8 cellular contexts compared by ENCODE assay signal in the genomic region with DNA sequence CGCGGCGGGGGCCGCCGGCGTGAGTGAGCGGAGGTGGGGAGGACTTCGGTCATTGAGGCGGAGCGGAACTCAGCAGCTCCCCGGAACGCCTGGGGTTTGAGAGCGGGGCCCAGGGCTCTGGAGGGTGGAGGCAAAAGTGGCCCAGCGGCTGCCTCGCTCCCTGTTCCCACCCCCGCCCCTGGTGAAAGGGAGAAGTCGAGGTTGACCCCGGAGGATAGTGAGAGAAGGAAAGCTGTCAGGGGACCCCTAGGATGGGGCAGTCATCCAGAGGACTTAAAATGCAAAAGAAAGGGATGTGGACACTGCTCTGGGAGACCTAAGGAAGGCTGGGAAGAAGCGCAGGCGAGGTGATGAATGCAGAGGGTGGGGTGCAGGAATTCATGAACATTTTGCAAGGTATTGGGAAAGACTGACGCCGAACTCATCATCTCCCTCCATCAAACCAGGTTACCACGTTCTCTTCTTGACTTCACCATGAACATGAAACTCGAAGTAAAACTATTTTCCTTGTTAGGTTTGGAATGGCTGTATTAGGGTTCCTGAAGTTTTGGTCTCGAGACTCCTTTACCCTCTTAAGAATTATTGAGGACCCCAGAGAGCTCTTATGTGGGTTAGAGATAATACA. TPM values are rescaled to one million over a fixed set of nuclear protein-coding genes. Genes with fewer than 3 reads are reported as not detected.
DNase-seq lines count a peak whose midpoint lies in the region; ATAC-seq and TF ChIP-seq lines count a peak whose summit lies in the region.

No MANE protein-coding gene starts in this region.

- DNase-seq in CD8-positive, alpha-beta T cell: peak in 2 of 7 experiments; percentile 39 to 56
- no peak for DNase-seq in activated naive CD8-positive, alpha-beta T cell treated with anti-CD3 and anti-CD28 coated beads, Interleukin-2, amount 50 U/mL, for 24 hours
- DNase-seq in hepatocyte (ENCODE audit: low spot score): no peak
- no peak for DNase-seq in sciatic nerve (ENCODE audit: low spot score)
- DNase-seq in NCI-H2227 treated with DMSO at 0.1 percent for 48 hours (lab: John Stamatoyannopoulos, UW): no peak
- no peak for DNase-seq in occipital lobe (lab: John Stamatoyannopoulos, UW)

- CTCF ChIA-PET in CD8-positive, alpha-beta T cell (lab: Charles Lee): interaction anchor here (0.8 to 4.0 kb wide), 17 partner anchors 11 to 142 kb away, joined by 3 to 22 read pairs (median 3); no protein-coding TSS in a partner anchor

- ATAC-seq in CD8-positive, alpha-beta T cell: no peak
- ATAC-seq in GM19468 (IDR thresholded peaks at IDR 0.05; ENCODE audit: extremely low read depth, unreplicated experiment) (peak; percentile 2), sciatic nerve (peak; percentile 5)
- ATAC-seq in activated naive CD8-positive, alpha-beta T cell treated with anti-CD3 and anti-CD28 coated beads, Interleukin-2, amount 50 U/mL, for 24 hours: peak; percentile 8

- H3K27ac Mint-ChIP-seq in CD8-positive, alpha-beta T cell: peak overlapping the region; percentile 95
- H3K27ac Mint-ChIP-seq in activated naive CD8-positive, alpha-beta T cell treated with anti-CD3 and anti-CD28 coated beads, Interleukin-2, amount 50 U/mL, for 24 hours: peak overlapping the region; percentile 82

- H3K79me2 ChIP-seq in hepatocyte: peaks cover 51% of the 10 kb centered on the region

- H3K36me3 Mint-ChIP-seq in CD8-positive, alpha-beta T cell: peaks cover 27% of the 10 kb centered on the region
- peaks cover 17% of the 10 kb centered on the region for H3K36me3 Mint-ChIP-seq in activated naive CD8-positive, alpha-beta T cell treated with anti-CD3 and anti-CD28 coated beads, Interleukin-2, amount 50 U/mL, for 24 hours (ENCODE audit: low read depth)

- peaks cover 55% of the 10 kb centered on the region for H3K4me1 Mint-ChIP-seq in CD8-positive, alpha-beta T cell (ENCODE audit: low read depth)
- peaks cover 77% of the 10 kb centered on the region for H3K4me1 Mint-ChIP-seq in activated naive CD8-positive, alpha-beta T cell treated with anti-CD3 and anti-CD28 coated beads, Interleukin-2, amount 50 U/mL, for 24 hours

- peak overlapping the region; percentile 84 for H3K27ac ChIP-seq in CD8-positive, alpha-beta T cell (ENCODE audit: low read depth, low read length)
- H3K27ac ChIP-seq in KOPT-K1 (ENCODE audit: low read depth, low read length, poor library complexity, severe bottlenecking): peak overlapping the region; percentile 74
- peak overlapping the region; percentile 98 for H3K27ac ChIP-seq in hepatocyte

- intact Hi-C loops in CD8-positive, alpha-beta T cell (cut with DNase I, micrococcal nuclease): loop anchor here (1.0 to 10.0 kb wide), 17 partner anchors 14 to 685 kb away; a partner anchor contains a TSS
- intact Hi-C loops in sciatic nerve (cut with DNase I): no loop called here

- H3K4me2 ChIP-seq in hepatocyte: peak overlapping the region; percentile 83

- H3K9me2 ChIP-seq in hepatocyte (replicated peaks; ENCODE audit: insufficient read depth): no peaks in the 10 kb centered on the region

- TF ChIP-seq CTCF in CD8-positive, alpha-beta T cell (IDR thresholded peaks at IDR 0.05): no peak
- TF ChIP-seq CTCF in hepatocyte (IDR thresholded peaks at IDR 0.05; ENCODE audit: poor library complexity): no peak

- H3K36me3 ChIP-seq in CD8-positive, alpha-beta T cell (ENCODE audit: insufficient read depth, low read length): no peaks in the 10 kb centered on the region
- H3K36me3 ChIP-seq in KOPT-K1 (ENCODE audit: insufficient read depth, low read length) (no peaks in the 10 kb centered on the region), hepatocyte (replicated peaks; ENCODE audit: insufficient read depth, low read depth) (no peaks in the 10 kb centered on the region)

- H3K4me1 ChIP-seq in CD8-positive, alpha-beta T cell (ENCODE audit: insufficient read depth, low read length): peaks cover 51% of the 10 kb centered on the region
- no peaks in the 10 kb centered on the region for H3K4me1 ChIP-seq in hepatocyte (ENCODE audit: insufficient read depth)

- H3K4me3 Mint-ChIP-seq in CD8-positive, alpha-beta T cell: peak overlapping the region; percentile 96
- H3K4me3 Mint-ChIP-seq in activated naive CD8-positive, alpha-beta T cell treated with anti-CD3 and anti-CD28 coated beads, Interleukin-2, amount 50 U/mL, for 24 hours: peak overlapping the region; percentile 95

- H3K9me3 Mint-ChIP-seq in CD8-positive, alpha-beta T cell: no peaks in the 10 kb centered on the region
- no peaks in the 10 kb centered on the region for H3K9me3 Mint-ChIP-seq in activated naive CD8-positive, alpha-beta T cell treated with anti-CD3 and anti-CD28 coated beads, Interleukin-2, amount 50 U/mL, for 24 hours

- peak overlapping the region; percentile 32 for H2AFZ ChIP-seq in hepatocyte

- no peaks in the 10 kb centered on the region for H3K9me3 ChIP-seq in CD8-positive, alpha-beta T cell (ENCODE audit: low read length)
- no peaks in the 10 kb centered on the region for H3K9me3 ChIP-seq in KOPT-K1 (ENCODE audit: insufficient read depth, low read length, poor library complexity, severe bottlenecking)
- H3K9me3 ChIP-seq in hepatocyte (ENCODE audit: low read depth): no peaks in the 10 kb centered on the region

- 7% methylated on average over 8 of the region's 25 CpGs for WGBS in hepatocyte (ENCODE audit: low lambda C conversion rate, missing lambda C conversion rate)

- POLR2A ChIA-PET in CD8-positive, alpha-beta T cell (lab: Charles Lee): interaction anchor here (0.6 to 4.1 kb wide), 29 partner anchors 8 to 466 kb away, joined by 3 to 89 read pairs (median 5); no protein-coding TSS in a partner anchor

- H4K20me1 ChIP-seq in hepatocyte (ENCODE audit: insufficient read depth, poor library complexity, severe bottlenecking): peaks cover 4% of the 10 kb centered on the region

- H3K27me3 ChIP-seq in CD8-positive, alpha-beta T cell (ENCODE audit: insufficient read depth, low read length): no peaks in the 10 kb centered on the region
- H3K27me3 ChIP-seq in hepatocyte: no peaks in the 10 kb centered on the region

- peak overlapping the region; percentile 83 for H3K4me3 ChIP-seq in CD8-positive, alpha-beta T cell (ENCODE audit: low read depth, low read length)
- H3K4me3 ChIP-seq in hepatocyte: peak overlapping the region; percentile 80

- no peaks in the 10 kb centered on the region for H3K27me3 Mint-ChIP-seq in CD8-positive, alpha-beta T cell (ENCODE audit: low read depth)
- H3K27me3 Mint-ChIP-seq in activated naive CD8-positive, alpha-beta T cell treated with anti-CD3 and anti-CD28 coated beads, Interleukin-2, amount 50 U/mL, for 24 hours: no peaks in the 10 kb centered on the region

RNA-seq across cellular contexts. Expression of a gene that starts 0.8 kb away (rescaled TPM):
- total RNA-seq in CD8-positive, alpha-beta T cell: 10 to 100 TPM; 67.9 to 69.9 TPM
- total RNA-seq in hepatocyte (31.3 and 35.9 TPM in 2 replicates), sciatic nerve (25.5 TPM), occipital lobe (25.4 TPM)
- polyA plus RNA-seq in hepatocyte: 9.7 and 14.9 TPM in 2 replicates

RNA-seq across cellular contexts. Expression of a gene that starts 43.2 kb away (rescaled TPM):
- under 1 TPM; 0.14 to 0.27 TPM for total RNA-seq in CD8-positive, alpha-beta T cell
- total RNA-seq in hepatocyte: 22.8 and 25.0 TPM in 2 replicates
- polyA plus RNA-seq in hepatocyte: 13.6 and 18.5 TPM in 2 replicates
- total RNA-seq in sciatic nerve: 0.09 TPM
- total RNA-seq in occipital lobe: 0.47 TPM

Comparison
In these comparisons a context has a peak if more than half of its experiments do, and no peak if none do; other contexts are left out.
1. RNA of a gene that starts 43.2 kb away (total RNA-seq): 22.8 to 25.0 TPM in hepatocyte; 0.47 TPM in occipital lobe (single experiment), 0.14 to 0.27 TPM in CD8-positive, alpha-beta T cell and 0.09 TPM in sciatic nerve (single experiment); every median in the first group is over 10 times any median in the second.
2. Peak in every context shown above with its lines, with median percentiles within 50 percentile points of each other: H3K27ac ChIP-seq.